Comparison of ENCODE assay signal across 1 cellular context in the genomic region with DNA sequence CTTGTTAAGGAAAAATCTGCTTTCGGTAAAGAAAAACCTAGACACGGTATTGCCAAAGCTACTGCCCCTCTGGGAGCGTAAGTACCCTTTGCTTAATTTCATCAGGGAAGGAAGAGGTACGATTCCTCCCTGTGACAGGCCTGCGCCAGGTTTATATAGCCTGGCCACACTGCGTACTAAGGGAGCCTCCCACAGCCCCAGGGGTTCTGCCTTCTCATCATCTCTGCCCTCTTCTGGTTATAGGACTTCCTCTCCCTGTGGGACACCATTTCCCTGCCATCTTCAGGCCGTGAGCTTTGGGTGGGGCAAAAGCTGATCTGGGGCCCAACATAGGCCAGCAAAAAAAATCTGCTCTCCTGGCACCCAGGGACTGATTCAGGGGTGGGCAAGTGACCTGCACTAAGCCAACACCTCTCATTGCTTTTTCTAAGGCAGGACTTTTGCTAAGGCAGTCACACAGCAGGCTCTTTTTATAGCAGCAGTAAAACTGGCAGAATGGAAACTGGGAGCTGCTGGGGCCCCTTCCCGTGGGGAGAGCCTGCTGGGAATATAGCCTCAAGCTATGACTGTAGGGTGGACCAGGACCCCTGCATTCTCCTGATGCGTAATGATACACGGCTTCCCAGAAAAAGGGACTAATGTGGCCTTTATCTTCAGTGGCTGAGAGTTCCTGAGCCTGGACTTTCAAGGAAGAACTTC.
TF ChIP-seq lines count a peak whose summit lies in the region.

No MANE protein-coding gene starts in this region.

TF ChIP-seq in HEK293, 187 proteins besides CTCF, POLR2A, EP300 and RAD21 (continued from another document):
- TF ChIP-seq, protein P1, sequence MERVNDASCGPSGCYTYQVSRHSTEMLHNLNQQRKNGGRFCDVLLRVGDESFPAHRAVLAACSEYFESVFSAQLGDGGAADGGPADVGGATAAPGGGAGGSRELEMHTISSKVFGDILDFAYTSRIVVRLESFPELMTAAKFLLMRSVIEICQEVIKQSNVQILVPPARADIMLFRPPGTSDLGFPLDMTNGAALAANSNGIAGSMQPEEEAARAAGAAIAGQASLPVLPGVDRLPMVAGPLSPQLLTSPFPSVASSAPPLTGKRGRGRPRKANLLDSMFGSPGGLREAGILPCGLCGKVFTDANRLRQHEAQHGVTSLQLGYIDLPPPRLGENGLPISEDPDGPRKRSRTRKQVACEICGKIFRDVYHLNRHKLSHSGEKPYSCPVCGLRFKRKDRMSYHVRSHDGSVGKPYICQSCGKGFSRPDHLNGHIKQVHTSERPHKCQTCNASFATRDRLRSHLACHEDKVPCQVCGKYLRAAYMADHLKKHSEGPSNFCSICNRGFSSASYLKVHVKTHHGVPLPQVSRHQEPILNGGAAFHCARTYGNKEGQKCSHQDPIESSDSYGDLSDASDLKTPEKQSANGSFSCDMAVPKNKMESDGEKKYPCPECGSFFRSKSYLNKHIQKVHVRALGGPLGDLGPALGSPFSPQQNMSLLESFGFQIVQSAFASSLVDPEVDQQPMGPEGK (tag by site-specific recombination; IDR thresholded peaks at IDR 0.05) = 0 out of 2 replicates have a peak, but pooled peaks have one; percentile 6
- TF ChIP-seq KLF9 (tag by site-specific recombination; IDR thresholded peaks at IDR 0.05; ENCODE audit: low read depth) (no peak), ZNF76 (tag by site-specific recombination; IDR thresholded peaks at IDR 0.05; ENCODE audit: borderline replicate concordance, low read depth) (no peak), ZNF561 (tag by site-specific recombination; IDR thresholded peaks at IDR 0.05; ENCODE audit: borderline replicate concordance) (peak; percentile 43; the same call in 1 of the 2 replicates), SP2 (tag by site-specific recombination; IDR thresholded peaks at IDR 0.05) (no peak), ZNF768 (tag by site-specific recombination; IDR thresholded peaks at IDR 0.05) (no peak), ZNF366 (tag by site-specific recombination; conservative IDR thresholded peaks at IDR 0.05) (no peak), PRDM1 (tag by site-specific recombination; IDR thresholded peaks at IDR 0.05) (no peak), ZEB2 (tag by site-specific recombination; IDR thresholded peaks at IDR 0.05) (no peak), GLIS2 (tag by site-specific recombination; IDR thresholded peaks at IDR 0.05) (0 out of 2 replicates have a peak, but pooled peaks have one; percentile 29), GLIS1 (tag by site-specific recombination; IDR thresholded peaks at IDR 0.05) (peak; percentile 78), ZNF146 (tag by site-specific recombination; IDR thresholded peaks at IDR 0.05) (no peak), ZNF311 (tag by site-specific recombination; IDR thresholded peaks at IDR 0.05; ENCODE audit: borderline replicate concordance) (no peak), KLF1 (tag by site-specific recombination; IDR thresholded peaks at IDR 0.05) (no peak), ZBTB20 (tag by site-specific recombination; IDR thresholded peaks at IDR 0.05) (peak; percentile 41), ZSCAN30 (tag by site-specific recombination; IDR thresholded peaks at IDR 0.05) (peak; percentile 18; the same call in 1 of the 2 replicates), OSR2 (tag by site-specific recombination; IDR thresholded peaks at IDR 0.05) (peak; percentile 49), SP7 (tag by site-specific recombination; IDR thresholded peaks at IDR 0.05) (peak; percentile 37), ZNF423 (tag by site-specific recombination; IDR thresholded peaks at IDR 0.05) (peak; percentile 97), WT1 (tag by site-specific recombination; IDR thresholded peaks at IDR 0.05) (0 out of 2 replicates have a peak, but pooled peaks have one; percentile 10), ZNF248 (tag by site-specific recombination; IDR thresholded peaks at IDR 0.05) (no peak), BCL11B (tag by site-specific recombination; IDR thresholded peaks at IDR 0.05; ENCODE audit: low read depth) (0 out of 2 replicates have a peak, but pooled peaks have one; percentile 48), ZBTB8A (tag by site-specific recombination; IDR thresholded peaks at IDR 0.05) (peak; percentile 33), ZNF324 (tag by site-specific recombination; IDR thresholded peaks at IDR 0.05) (no peak), ZNF664 (tag by site-specific recombination; IDR thresholded peaks at IDR 0.05) (no peak), ZBTB17 (tag by site-specific recombination; IDR thresholded peaks at IDR 0.05) (no peak)
- TF ChIP-seq, protein P2, sequence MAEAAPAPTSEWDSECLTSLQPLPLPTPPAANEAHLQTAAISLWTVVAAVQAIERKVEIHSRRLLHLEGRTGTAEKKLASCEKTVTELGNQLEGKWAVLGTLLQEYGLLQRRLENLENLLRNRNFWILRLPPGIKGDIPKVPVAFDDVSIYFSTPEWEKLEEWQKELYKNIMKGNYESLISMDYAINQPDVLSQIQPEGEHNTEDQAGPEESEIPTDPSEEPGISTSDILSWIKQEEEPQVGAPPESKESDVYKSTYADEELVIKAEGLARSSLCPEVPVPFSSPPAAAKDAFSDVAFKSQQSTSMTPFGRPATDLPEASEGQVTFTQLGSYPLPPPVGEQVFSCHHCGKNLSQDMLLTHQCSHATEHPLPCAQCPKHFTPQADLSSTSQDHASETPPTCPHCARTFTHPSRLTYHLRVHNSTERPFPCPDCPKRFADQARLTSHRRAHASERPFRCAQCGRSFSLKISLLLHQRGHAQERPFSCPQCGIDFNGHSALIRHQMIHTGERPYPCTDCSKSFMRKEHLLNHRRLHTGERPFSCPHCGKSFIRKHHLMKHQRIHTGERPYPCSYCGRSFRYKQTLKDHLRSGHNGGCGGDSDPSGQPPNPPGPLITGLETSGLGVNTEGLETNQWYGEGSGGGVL (tag by site-specific recombination; IDR thresholded peaks at IDR 0.05) = no peak
- TF ChIP-seq, protein P3, sequence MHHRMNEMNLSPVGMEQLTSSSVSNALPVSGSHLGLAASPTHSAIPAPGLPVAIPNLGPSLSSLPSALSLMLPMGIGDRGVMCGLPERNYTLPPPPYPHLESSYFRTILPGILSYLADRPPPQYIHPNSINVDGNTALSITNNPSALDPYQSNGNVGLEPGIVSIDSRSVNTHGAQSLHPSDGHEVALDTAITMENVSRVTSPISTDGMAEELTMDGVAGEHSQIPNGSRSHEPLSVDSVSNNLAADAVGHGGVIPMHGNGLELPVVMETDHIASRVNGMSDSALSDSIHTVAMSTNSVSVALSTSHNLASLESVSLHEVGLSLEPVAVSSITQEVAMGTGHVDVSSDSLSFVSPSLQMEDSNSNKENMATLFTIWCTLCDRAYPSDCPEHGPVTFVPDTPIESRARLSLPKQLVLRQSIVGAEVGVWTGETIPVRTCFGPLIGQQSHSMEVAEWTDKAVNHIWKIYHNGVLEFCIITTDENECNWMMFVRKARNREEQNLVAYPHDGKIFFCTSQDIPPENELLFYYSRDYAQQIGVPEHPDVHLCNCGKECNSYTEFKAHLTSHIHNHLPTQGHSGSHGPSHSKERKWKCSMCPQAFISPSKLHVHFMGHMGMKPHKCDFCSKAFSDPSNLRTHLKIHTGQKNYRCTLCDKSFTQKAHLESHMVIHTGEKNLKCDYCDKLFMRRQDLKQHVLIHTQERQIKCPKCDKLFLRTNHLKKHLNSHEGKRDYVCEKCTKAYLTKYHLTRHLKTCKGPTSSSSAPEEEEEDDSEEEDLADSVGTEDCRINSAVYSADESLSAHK (tag by site-specific recombination; IDR thresholded peaks at IDR 0.05) = peak; percentile 29; the same call in 1 of the 2 replicates
- TF ChIP-seq, protein P4, sequence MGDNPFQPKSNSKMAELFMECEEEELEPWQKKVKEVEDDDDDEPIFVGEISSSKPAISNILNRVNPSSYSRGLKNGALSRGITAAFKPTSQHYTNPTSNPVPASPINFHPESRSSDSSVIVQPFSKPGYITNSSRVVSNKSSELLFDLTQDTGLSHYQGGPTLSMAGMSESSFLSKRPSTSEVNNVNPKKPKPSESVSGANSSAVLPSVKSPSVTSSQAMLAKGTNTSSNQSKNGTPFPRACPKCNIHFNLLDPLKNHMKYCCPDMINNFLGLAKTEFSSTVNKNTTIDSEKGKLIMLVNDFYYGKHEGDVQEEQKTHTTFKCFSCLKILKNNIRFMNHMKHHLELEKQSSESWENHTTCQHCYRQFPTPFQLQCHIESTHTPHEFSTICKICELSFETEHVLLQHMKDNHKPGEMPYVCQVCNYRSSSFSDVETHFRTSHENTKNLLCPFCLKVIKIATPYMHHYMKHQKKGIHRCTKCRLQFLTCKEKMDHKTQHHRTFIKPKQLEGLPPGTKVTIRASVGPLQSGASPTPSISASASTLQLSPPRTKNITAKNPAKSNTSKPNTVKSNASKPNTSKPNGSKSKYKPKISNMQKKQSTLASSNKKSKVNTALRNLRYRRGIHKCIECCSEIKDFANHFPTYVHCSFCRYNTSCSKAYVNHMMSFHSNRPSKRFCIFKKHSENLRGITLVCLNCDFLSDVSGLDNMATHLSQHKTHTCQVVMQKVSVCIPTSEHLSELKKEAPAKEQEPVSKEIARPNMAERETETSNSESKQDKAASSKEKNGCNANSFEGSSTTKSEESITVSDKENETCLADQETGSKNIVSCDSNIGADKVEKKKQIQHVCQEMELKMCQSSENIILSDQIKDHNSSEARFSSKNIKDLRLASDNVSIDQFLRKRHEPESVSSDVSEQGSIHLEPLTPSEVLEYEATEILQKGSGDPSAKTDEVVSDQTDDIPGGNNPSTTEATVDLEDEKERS (tag by site-specific recombination; IDR thresholded peaks at IDR 0.05) = no peak
- TF ChIP-seq, protein P5, sequence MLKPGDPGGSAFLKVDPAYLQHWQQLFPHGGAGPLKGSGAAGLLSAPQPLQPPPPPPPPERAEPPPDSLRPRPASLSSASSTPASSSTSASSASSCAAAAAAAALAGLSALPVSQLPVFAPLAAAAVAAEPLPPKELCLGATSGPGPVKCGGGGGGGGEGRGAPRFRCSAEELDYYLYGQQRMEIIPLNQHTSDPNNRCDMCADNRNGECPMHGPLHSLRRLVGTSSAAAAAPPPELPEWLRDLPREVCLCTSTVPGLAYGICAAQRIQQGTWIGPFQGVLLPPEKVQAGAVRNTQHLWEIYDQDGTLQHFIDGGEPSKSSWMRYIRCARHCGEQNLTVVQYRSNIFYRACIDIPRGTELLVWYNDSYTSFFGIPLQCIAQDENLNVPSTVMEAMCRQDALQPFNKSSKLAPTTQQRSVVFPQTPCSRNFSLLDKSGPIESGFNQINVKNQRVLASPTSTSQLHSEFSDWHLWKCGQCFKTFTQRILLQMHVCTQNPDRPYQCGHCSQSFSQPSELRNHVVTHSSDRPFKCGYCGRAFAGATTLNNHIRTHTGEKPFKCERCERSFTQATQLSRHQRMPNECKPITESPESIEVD (tag by site-specific recombination; IDR thresholded peaks at IDR 0.05) = peak; percentile 71
